ENCODE assay signal across 18 cellular contexts in genomic region chr3:126023390-126023789, GRCh38. TPM values are rescaled to one million over a fixed set of nuclear protein-coding genes. Genes with fewer than 3 reads are reported as not detected.
"Had no signal": no experiment of that assay in that cellular context is flagged by ENCODE, and none has a peak within 500 bp of the region (broad histone marks: within the 10 kb centered on the region; RNA-seq: fewer than 3 reads in every experiment).

No MANE protein-coding gene starts in this region.

- H3K4me3 Mint-ChIP-seq: activated CD8-positive, alpha-beta memory T cell treated with anti-CD3 and anti-CD28 coated beads, Interleukin-2, amount 10 ng/mL, durations not matched to agents 7 days and 5 days; activated naive CD8-positive, alpha-beta T cell; activated T-cell treated with anti-CD3 and anti-CD28 coated beads, Interleukin-2, amount 50 U/mL, for 4 hours; brain; dendritic cell treated with granulocyte-macrophage colony-stimulating factor and Interleukin-4, amounts not matched to agents 40 ng/mL and 50 ng/mL, for 4 days; natural killer cell treated with Interleukin-12 subunit alpha and Interleukin-12 subunit beta and Interleukin-15 and Interleukin-18, amount 100 ng/mL, for 72 hours had no signal

- FAIRE-seq: TTC549 had no signal

- H3K4me3 ChIP-seq: suprapubic skin had no signal

- H3K27ac ChIP-seq: suprapubic skin had no signal

- H3K4me1 ChIP-seq: suprapubic skin had no signal

- H3K27me3 ChIP-seq: suprapubic skin had no signal

- DNase-seq: activated CD4-positive, alpha-beta T cell treated with anti-CD3 and anti-CD28 coated beads, Interleukin-2, amount 50 U/mL, for 4 hours; activated CD8-positive, alpha-beta memory T cell treated with anti-CD3 and anti-CD28 coated beads, Interleukin-2, amount 10 ng/mL, durations not matched to agents 7 days and 5 days; activated effector memory CD4-positive, alpha-beta T cell treated with anti-CD3 and anti-CD28 coated beads, Interleukin-2, amount 50 U/mL, for 16 hours; activated T-cell treated with anti-CD3 and anti-CD28 coated beads, Interleukin-2, amount 50 U/mL, for 4 hours; amygdala; erythroblast; hypothalamus; left colon; stimulated activated CD4-positive, alpha-beta T cell treated with anti-CD3 and anti-CD28 coated beads, Interleukin-12 subunit alpha, Interleukin-12 subunit beta, amount 100 ng/mL, for 4 hours; stimulated activated naive CD8-positive, alpha-beta T cell treated with anti-CD3 and anti-CD28 coated beads, Interleukin-15, Interleukin-2, amounts not matched to agents 100 U/mL and 50 U/mL, for 24 hours; T-helper 2 cell had no signal

- ATAC-seq: activated CD8-positive, alpha-beta memory T cell treated with anti-CD3 and anti-CD28 coated beads, Interleukin-2, amount 10 ng/mL, durations not matched to agents 7 days and 5 days; activated T-cell treated with anti-CD3 and anti-CD28 coated beads, Interleukin-2, amount 50 U/mL, for 4 hours; left colon; natural killer cell treated with Interleukin-12 subunit alpha and Interleukin-12 subunit beta and Interleukin-15 and Interleukin-18, amount 100 ng/mL, for 72 hours; stimulated activated naive CD8-positive, alpha-beta T cell treated with anti-CD3 and anti-CD28 coated beads, Interleukin-15, Interleukin-2, amounts not matched to agents 100 U/mL and 50 U/mL, for 24 hours had no signal

- H3K27me3 Mint-ChIP-seq: activated CD8-positive, alpha-beta memory T cell treated with anti-CD3 and anti-CD28 coated beads, Interleukin-2, amount 10 ng/mL, durations not matched to agents 7 days and 5 days; activated naive CD8-positive, alpha-beta T cell; dendritic cell treated with granulocyte-macrophage colony-stimulating factor and Interleukin-4, amounts not matched to agents 40 ng/mL and 50 ng/mL, for 4 days; natural killer cell treated with Interleukin-12 subunit alpha and Interleukin-12 subunit beta and Interleukin-15 and Interleukin-18, amount 100 ng/mL, for 72 hours had no signal

- H3K4me1 Mint-ChIP-seq: brain had no signal

- H3K9me3 ChIP-seq: suprapubic skin had no signal

- H3K27ac Mint-ChIP-seq: activated CD8-positive, alpha-beta memory T cell treated with anti-CD3 and anti-CD28 coated beads, Interleukin-2, amount 10 ng/mL, durations not matched to agents 7 days and 5 days; activated naive CD8-positive, alpha-beta T cell; dendritic cell treated with granulocyte-macrophage colony-stimulating factor and Interleukin-4, amounts not matched to agents 40 ng/mL and 50 ng/mL, for 4 days; natural killer cell treated with Interleukin-12 subunit alpha and Interleukin-12 subunit beta and Interleukin-15 and Interleukin-18, amount 100 ng/mL, for 72 hours had no signal

RNA-seq across cellular contexts. Expression of gene ROPN1B, which starts 54.4 kb away (rescaled TPM):
- total RNA-seq: activated CD8-positive, alpha-beta memory T cell treated with anti-CD3 and anti-CD28 coated beads, Interleukin-2, amount 10 ng/mL, durations not matched to agents 7 days and 5 days; activated T-cell treated with anti-CD3 and anti-CD28 coated beads, Interleukin-2, amount 50 U/mL, for 4 hours; natural killer cell treated with Interleukin-12 subunit alpha and Interleukin-12 subunit beta and Interleukin-15 and Interleukin-18, amount 100 ng/mL, for 72 hours; osteoblast had no signal
